In the genomic region with DNA sequence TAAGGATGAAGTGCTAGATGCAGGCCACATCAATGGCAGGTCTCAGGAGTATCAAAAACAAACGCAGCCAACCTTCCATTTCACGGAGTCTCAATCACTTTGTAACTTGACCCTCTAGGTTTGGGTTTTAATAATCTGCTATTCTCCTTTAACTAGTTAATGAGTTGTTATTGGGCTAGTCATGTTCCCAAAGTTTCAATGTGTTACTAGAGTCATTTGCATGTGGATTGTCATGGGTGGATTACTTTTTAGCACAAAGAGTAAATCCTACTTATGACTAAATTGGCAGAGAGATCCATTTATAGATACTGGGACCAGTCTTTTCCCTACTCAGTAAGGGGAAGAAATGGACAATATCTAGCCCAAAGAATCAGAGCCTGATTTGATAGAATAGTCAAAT, we compare ENCODE assay signal across 16 cellular contexts.
DNase-seq lines count a peak whose midpoint lies in the region; ATAC-seq, FAIRE-seq and TF ChIP-seq lines count a peak whose summit lies in the region.
"Had no signal": no experiment of that assay in that cellular context is flagged by ENCODE, and none has a peak within 500 bp of the region (broad histone marks: within the 10 kb centered on the region; RNA-seq: fewer than 3 reads in every experiment).

No MANE protein-coding gene starts in this region.

- H3K4me2 ChIP-seq in DND-41 (ENCODE audit: insufficient read depth, low read length), result no peak overlapping the region; the same call in 1 of the 2 replicates
- peak overlapping the region; percentile 33 for H3K4me2 ChIP-seq in OCI-LY7 (ENCODE audit: low read length)
- H3K4me2 ChIP-seq in neuronal stem cell (ENCODE audit: insufficient read depth, low read length, poor library complexity, severe bottlenecking), result no peak overlapping the region

- H2AK5ac ChIP-seq in neuronal stem cell (ENCODE audit: low read depth, low read length), result no peak overlapping the region

- no peak overlapping the region for H3K4ac ChIP-seq in neuronal stem cell (ENCODE audit: low read length)

- H4K20me1 ChIP-seq in DND-41 (ENCODE audit: insufficient read depth, low read length) (no peaks in the 10 kb centered on the region), OCI-LY7 (ENCODE audit: insufficient read depth, low read length) (no peaks in the 10 kb centered on the region)

- H3K4me1 ChIP-seq in DND-41 (ENCODE audit: insufficient read depth, low read length) (peaks cover 69% of the 10 kb centered on the region), OCI-LY7 (ENCODE audit: insufficient read depth, low read length, poor library complexity, severe bottlenecking) (peaks cover 14% of the 10 kb centered on the region), neuronal stem cell (ENCODE audit: control insufficient read depth in 2 of 2, insufficient read depth in 1 of 2, low read depth in 1 of 2, low read length in 2 of 2) (no peaks in the 10 kb centered on the region), breast epithelium (no peaks in the 10 kb centered on the region)
- H3K4me1 ChIP-seq: colonic mucosa, prostate gland, stomach had no signal

- no peak for TF ChIP-seq CTCF in DND-41 (IDR thresholded peaks at IDR 0.05; ENCODE audit: borderline replicate concordance, extremely low read depth, low read length, poor library complexity, severe bottlenecking)
- TF ChIP-seq CTCF in OCI-LY7 (conservative IDR thresholded peaks at IDR 0.05; ENCODE audit: low read length), result no peak
- no peak for TF ChIP-seq CTCF in brain microvascular endothelial cell (IDR thresholded peaks at IDR 0.05; ENCODE audit: low read depth, low read length, missing control alignments)
- TF ChIP-seq CTCF in breast epithelium (IDR thresholded peaks at IDR 0.05), result no peak

- FAIRE-seq in urothelium cell line (lab: Jason Lieb, UNC), result no peak
- FAIRE-seq: K562 had no signal

- no peak overlapping the region for H4K8ac ChIP-seq in neuronal stem cell (ENCODE audit: low read depth, low read length)

- H3K27ac ChIP-seq in DND-41 (ENCODE audit: low read length), result peak overlapping the region; percentile 72
- H3K27ac ChIP-seq in OCI-LY7 (ENCODE audit: low read depth, low read length, poor library complexity, severe bottlenecking), result peak overlapping the region; percentile 44
- H3K27ac ChIP-seq in brain microvascular endothelial cell, result no peak overlapping the region
- H3K27ac ChIP-seq in neuronal stem cell (replicated peaks; ENCODE audit: low read length), result no peak overlapping the region
- no peak overlapping the region for H3K27ac ChIP-seq in breast epithelium
- H3K27ac ChIP-seq: colonic mucosa, epithelial cell of prostate, prostate gland, stomach had no signal

- H3K79me1 ChIP-seq in neuronal stem cell (ENCODE audit: low read depth, low read length), result no peaks in the 10 kb centered on the region

- H3K27me3 ChIP-seq in DND-41 (ENCODE audit: insufficient read depth, low read length, poor library complexity), result no peaks in the 10 kb centered on the region
- H3K27me3 ChIP-seq in brain microvascular endothelial cell (replicated peaks), result no peaks in the 10 kb centered on the region
- H3K27me3 ChIP-seq in neuronal stem cell (ENCODE audit: control insufficient read depth in 3 of 3, insufficient read depth in 3 of 3, low read depth in 1 of 3, low read length in 3 of 3), result no peaks in the 10 kb centered on the region
- no peaks in the 10 kb centered on the region for H3K27me3 ChIP-seq in breast epithelium
- H3K27me3 ChIP-seq: colonic mucosa, stomach had no signal

- H3K36me3 ChIP-seq in DND-41 (ENCODE audit: insufficient read depth, low read length) (peaks cover 10% of the 10 kb centered on the region; the same call in 1 of the 2 replicates), OCI-LY7 (ENCODE audit: insufficient read depth, low read length) (no peaks in the 10 kb centered on the region), brain microvascular endothelial cell (replicated peaks) (no peaks in the 10 kb centered on the region), neuronal stem cell (replicated peaks in 1 of 2; ENCODE audit: control insufficient read depth in 2 of 2, insufficient read depth in 2 of 2, low read length in 2 of 2) (no peaks in the 10 kb centered on the region), breast epithelium (no peaks in the 10 kb centered on the region)
- H3K36me3 ChIP-seq: colonic mucosa, prostate gland, stomach had no signal

- H2BK5ac ChIP-seq in neuronal stem cell (ENCODE audit: low read length), result no peak overlapping the region

- H2BK15ac ChIP-seq in neuronal stem cell (ENCODE audit: low read length), result no peak overlapping the region

- intact Hi-C loops in OCI-LY7 (cut with micrococcal nuclease; ENCODE audit: unreplicated experiment) (no loop called here), breast epithelium (cut with DNase I; ENCODE audit: low total_unique reads) (no loop called here)

- no peak overlapping the region for H4K91ac ChIP-seq in neuronal stem cell (ENCODE audit: low read depth, low read length, poor library complexity)

- H2AFZ ChIP-seq in DND-41 (ENCODE audit: low read depth, low read length), result peak overlapping the region; percentile 22; the same call in 1 of the 2 replicates
- H2AFZ ChIP-seq in OCI-LY7 (ENCODE audit: low read length), result peak overlapping the region; percentile 54; the same call in 1 of the 2 replicates
- no peak overlapping the region for H2AFZ ChIP-seq in neuronal stem cell (ENCODE audit: low read length)

- H3K9ac ChIP-seq in DND-41 (ENCODE audit: low read depth, low read length), result peak overlapping the region; percentile 7; the same call in 1 of the 2 replicates
- no peak overlapping the region for H3K9ac ChIP-seq in neuronal stem cell (ENCODE audit: low read depth, low read length, poor library complexity)

- no peak overlapping the region for H3K18ac ChIP-seq in neuronal stem cell (ENCODE audit: low read length)

- DNase-seq in DND-41 (no peak), OCI-LY7 (ENCODE audit: low spot score) (no peak), brain microvascular endothelial cell (no peak), neuronal stem cell (ENCODE audit: low spot score) (no peak), breast epithelium (ENCODE audit: low spot score in 2 of 2) (no peak), urothelium cell line (ENCODE audit: low spot score) (no peak)
- DNase-seq: colonic mucosa, NCI-H1417 treated with DMSO at 0.1 percent for 48 hours, NCI-H2227 treated with DMSO at 0.1 percent for 48 hours, stomach, T-cell had no signal

- H3K9me2 ChIP-seq in OCI-LY7 (ENCODE audit: insufficient read depth, low read length), result no peaks in the 10 kb centered on the region

- WGBS in neuronal stem cell (ENCODE audit: extremely low coverage in 2 of 2, insufficient read length in 2 of 2, insufficient replicate concordance in 1 of 2), 2 donors, result no CpG with 5 or more reads among the region's 2 CpGs

- CTCF ChIA-PET in OCI-LY7 (lab: Charles Lee; ENCODE audit: unreplicated experiment), result no interaction called here

- H3K4me3 ChIP-seq in DND-41 (ENCODE audit: low read depth in 1 of 2, low read length in 2 of 2), result no peak overlapping the region
- H3K4me3 ChIP-seq in OCI-LY7 (ENCODE audit: low read depth, low read length, poor library complexity, severe bottlenecking), result no peak overlapping the region
- no peak overlapping the region for H3K4me3 ChIP-seq in brain microvascular endothelial cell (ENCODE audit: low read depth, low read length)
- no peak overlapping the region for H3K4me3 ChIP-seq in neuronal stem cell (ENCODE audit: low read length in 2 of 2)
- H3K4me3 ChIP-seq in breast epithelium, result no peak overlapping the region
- H3K4me3 ChIP-seq: colonic mucosa, K562, prostate gland, stomach had no signal

- no peak overlapping the region for H3K23ac ChIP-seq in neuronal stem cell (ENCODE audit: low read depth, low read length, poor library complexity)

- no peak for TF ChIP-seq POLR2A in breast epithelium (IDR thresholded peaks at IDR 0.05)

- no peak for ATAC-seq in DND-41 (ENCODE audit: insufficient read depth, low read depth)
- ATAC-seq in GM19438 (IDR thresholded peaks at IDR 0.05; ENCODE audit: low read depth, unreplicated experiment), result peak; percentile 38
- peak; percentile 30 for ATAC-seq in HG02943 (IDR thresholded peaks at IDR 0.05; ENCODE audit: low read depth, unreplicated experiment)
- ATAC-seq: K562, T-cell had no signal

- peaks cover 24% of the 10 kb centered on the region for H3K9me3 ChIP-seq in DND-41 (ENCODE audit: insufficient read depth, low read length, severe bottlenecking)
- peaks cover 2% of the 10 kb centered on the region; the same call in 1 of the 2 replicates for H3K9me3 ChIP-seq in OCI-LY7 (ENCODE audit: low read length)
- peaks cover 0 to 3% of the 10 kb centered on the region in 2 donors for H3K9me3 ChIP-seq in neuronal stem cell (replicated peaks in 1 of 2; ENCODE audit: control insufficient read depth in 2 of 2, insufficient read depth in 1 of 2, low read depth in 1 of 2, low read length in 2 of 2)
- peaks cover 2 to 5% of the 10 kb centered on the region in 2 donors for H3K9me3 ChIP-seq in breast epithelium
- H3K9me3 ChIP-seq: colonic mucosa, prostate gland had no signal

- BruUV-seq in OCI-LY7 (replicated peaks; lab: Mats Ljungman, UMichigan), result no TSS peak

- H3K79me2 ChIP-seq in DND-41 (ENCODE audit: insufficient read depth, low read length), result no peaks in the 10 kb centered on the region
- H3K79me2 ChIP-seq in OCI-LY7 (ENCODE audit: insufficient read depth, low read depth, low read length), result no peaks in the 10 kb centered on the region

- no peak overlapping the region for H3K14ac ChIP-seq in neuronal stem cell (ENCODE audit: low read length)

- in situ Hi-C loops in brain microvascular endothelial cell (cut with HindIII; ENCODE audit: low pct_ligation_motif_present, low sequenced_read_pairs), result no loop called here

- H2BK12ac ChIP-seq in neuronal stem cell (ENCODE audit: low read length), result no peak overlapping the region

- no peak overlapping the region for H2BK120ac ChIP-seq in neuronal stem cell (ENCODE audit: low read depth, low read length)

- POLR2A ChIA-PET in OCI-LY7 (lab: Charles Lee), result no interaction called here

Comparison
In these comparisons a context has a peak if more than half of its experiments do, and no peak if none do; other contexts are left out.
1. H3K27ac ChIP-seq: peak in DND-41 (single experiment) and OCI-LY7 (single experiment); none in brain microvascular endothelial cell (single experiment), neuronal stem cell (single experiment) and breast epithelium (0 of 2).